ENCODE assay signal across 9 cellular contexts in genomic region chrY:14524246-14525180, GRCh38. TPM values are rescaled to one million over a fixed set of nuclear protein-coding genes. Genes with fewer than 3 reads are reported as not detected.
DNase-seq lines count a peak whose midpoint lies in the region; ATAC-seq, FAIRE-seq and TF ChIP-seq lines count a peak whose summit lies in the region.
"Had no signal": no experiment of that assay in that cellular context is flagged by ENCODE, and none has a peak within 500 bp of the region (broad histone marks: within the 10 kb centered on the region; RNA-seq: fewer than 3 reads in every experiment).

Gene NLGN4Y (plus strand): TSS chrY:14524529. CDS start chrY:14622120, 97,591 bp downstream.

- H3K4me3 Mint-ChIP-seq in activated T-helper 2 cell treated with anti-CD3 and anti-CD28 coated beads, Interferon-gamma antibody, Interleukin-2, Interleukin-4, amounts not matched to agents 10 μg/mL and 5 μg/mL and 100 μg/mL, durations not matched to agents 14 hours and 24 hours and 36 hours (ENCODE audit: low read depth): peak within 1 kb of the TSS; percentile 76
- no peak within 1 kb of the TSS for H3K4me3 Mint-ChIP-seq in MCF 10A (ENCODE audit: unreplicated experiment)

- H3K36me3 ChIP-seq in HepG2 (replicated peaks in 1 of 2; ENCODE audit: control insufficient read depth in 1 of 2, insufficient read depth in 2 of 2, low read length in 2 of 2): no peaks in the 10 kb centered on the region

- H3K4me2 ChIP-seq in HepG2 (ENCODE audit: low read depth, low read length): peak within 1 kb of the TSS; percentile 74

- intact Hi-C loops in activated T-helper 2 cell treated with anti-CD3 and anti-CD28 coated beads, Interferon-gamma antibody, Interleukin-2, Interleukin-4, amounts not matched to agents 10 μg/mL and 5 μg/mL and 100 μg/mL, durations not matched to agents 14 hours and 24 hours and 36 hours (cut with micrococcal nuclease): no loop called here
- intact Hi-C loops in HepG2 (cut with micrococcal nuclease; ENCODE audit: unreplicated experiment) (loop anchor here (2.0 kb wide), 1 partner anchor 942 kb away; no protein-coding TSS in a partner anchor), MCF 10A (cut with micrococcal nuclease) (no loop called here)

- H4K20me1 ChIP-seq in HepG2 (ENCODE audit: insufficient read depth, low read length): no peaks in the 10 kb centered on the region; the same call in 1 of the 2 replicates

- no peaks in the 10 kb centered on the region for H3K9me3 Mint-ChIP-seq in activated T-helper 2 cell treated with anti-CD3 and anti-CD28 coated beads, Interferon-gamma antibody, Interleukin-2, Interleukin-4, amounts not matched to agents 10 μg/mL and 5 μg/mL and 100 μg/mL, durations not matched to agents 14 hours and 24 hours and 36 hours
- no peaks in the 10 kb centered on the region for H3K9me3 Mint-ChIP-seq in MCF 10A (ENCODE audit: unreplicated experiment)

- H3K27me3 ChIP-seq in HepG2 (ENCODE audit: control insufficient read depth in 1 of 2, insufficient read depth in 2 of 2, low read length in 2 of 2): no peaks in the 10 kb centered on the region; a peak in 1 of 5 replicates

- TF ChIP-seq EP300 in HepG2 (IDR thresholded peaks at IDR 0.05; ENCODE audit: low read depth in 2 of 2, low read length in 2 of 2) (no peak), HepG2 (CRISPR knock-in tag; IDR thresholded peaks at IDR 0.05; ENCODE audit: borderline replicate concordance) (no peak)

- H3K27ac ChIP-seq in HepG2 (ENCODE audit: extremely low read length, insufficient read depth, low read length): peak within 1 kb of the TSS; percentile 72

- in situ Hi-C loops in HepG2 (cut with HindIII; ENCODE audit: extremely low pct_ligation_motif_present, low pct_unique_long_range_greater_than_20kb): no loop called here

- no peaks in the 10 kb centered on the region for H3K4me1 Mint-ChIP-seq in activated T-helper 2 cell treated with anti-CD3 and anti-CD28 coated beads, Interferon-gamma antibody, Interleukin-2, Interleukin-4, amounts not matched to agents 10 μg/mL and 5 μg/mL and 100 μg/mL, durations not matched to agents 14 hours and 24 hours and 36 hours (ENCODE audit: low read depth)
- H3K4me1 Mint-ChIP-seq in MCF 10A (ENCODE audit: insufficient read depth, unreplicated experiment): no peaks in the 10 kb centered on the region

- no peak for TF ChIP-seq RAD21 in HepG2 (CRISPR knock-in tag; IDR thresholded peaks at IDR 0.05)

- peaks cover 19% of the 10 kb centered on the region for H3K4me1 ChIP-seq in HepG2 (ENCODE audit: insufficient read depth, low read length)

- no peak within 1 kb of the TSS for H2AFZ ChIP-seq in HepG2 (ENCODE audit: low read length)

- ATAC-seq in HG02973 (IDR thresholded peaks at IDR 0.05; ENCODE audit: unreplicated experiment) (peak; percentile 62), HepG2 (peak; percentile 94), GM19324 (IDR thresholded peaks at IDR 0.05; ENCODE audit: low FRiP score, unreplicated experiment) (no peak)
- ATAC-seq: HCT116 had no signal

- POLR2A ChIA-PET in HepG2 (lab: Yijun Ruan, JAX) (interaction anchor here (0.6 kb wide), 1 partner anchor 1863 kb away, joined by 4 read pairs; no protein-coding TSS in a partner anchor), MCF 10A (lab: Yijun Ruan, JAX) (no interaction called here)

- H3K36me3 Mint-ChIP-seq in activated T-helper 2 cell treated with anti-CD3 and anti-CD28 coated beads, Interferon-gamma antibody, Interleukin-2, Interleukin-4, amounts not matched to agents 10 μg/mL and 5 μg/mL and 100 μg/mL, durations not matched to agents 14 hours and 24 hours and 36 hours (ENCODE audit: low read depth): no peaks in the 10 kb centered on the region
- H3K36me3 Mint-ChIP-seq in MCF 10A (ENCODE audit: insufficient read depth, unreplicated experiment): no peaks in the 10 kb centered on the region

- peak; percentile 18 for FAIRE-seq in HepG2 (lab: Jason Lieb, UNC)

- BruUV-seq in HepG2 (replicated peaks; lab: Mats Ljungman, UMichigan) (no TSS peak), MCF 10A (replicated peaks; lab: Mats Ljungman, UMichigan) (no TSS peak)

- CTCF ChIA-PET in HepG2 (lab: Yijun Ruan, JAX; ENCODE audit: low intra/inter-chr PET ratio, low total read pairs) (no interaction called here), MCF 10A (lab: Yijun Ruan, JAX) (no interaction called here)

- DNase-seq in EH (ENCODE audit: low read depth): peak; percentile 42
- no peak for DNase-seq in activated T-helper 2 cell treated with anti-CD3 and anti-CD28 coated beads, Interferon-gamma antibody, Interleukin-2, Interleukin-4, amounts not matched to agents 10 μg/mL and 5 μg/mL and 100 μg/mL, durations not matched to agents 14 hours and 24 hours and 36 hours (ENCODE audit: low spot score)
- DNase-seq in HepG2 (ENCODE audit: low spot score): peak; percentile 11
- DNase-seq in MCF 10A (ENCODE audit: unreplicated experiment): no peak
- no peak for DNase-seq in NCI-H2081 treated with DMSO at 0.1 percent for 48 hours (lab: John Stamatoyannopoulos, UW)
- no peak for DNase-seq in GOT3 (lab: John Stamatoyannopoulos, UW)

- TF ChIP-seq CTCF in HepG2 (CRISPR knock-in tag; IDR thresholded peaks at IDR 0.05) (no peak), MCF 10A (IDR thresholded peaks at IDR 0.05; ENCODE audit: unreplicated experiment) (no peak)

- peaks cover 34% of the 10 kb centered on the region for H3K27me3 Mint-ChIP-seq in activated T-helper 2 cell treated with anti-CD3 and anti-CD28 coated beads, Interferon-gamma antibody, Interleukin-2, Interleukin-4, amounts not matched to agents 10 μg/mL and 5 μg/mL and 100 μg/mL, durations not matched to agents 14 hours and 24 hours and 36 hours (ENCODE audit: low read depth)
- H3K27me3 Mint-ChIP-seq in MCF 10A (ENCODE audit: insufficient read depth, unreplicated experiment): no peaks in the 10 kb centered on the region

- WGBS in HepG2 (ENCODE audit: low lambda C conversion rate): 0% methylated on average over 12 of the region's 64 CpGs

- peaks cover 14% of the 10 kb centered on the region for H3K79me2 ChIP-seq in HepG2 (ENCODE audit: insufficient read depth, low read length)

- no peak within 1 kb of the TSS for H3K27ac Mint-ChIP-seq in activated T-helper 2 cell treated with anti-CD3 and anti-CD28 coated beads, Interferon-gamma antibody, Interleukin-2, Interleukin-4, amounts not matched to agents 10 μg/mL and 5 μg/mL and 100 μg/mL, durations not matched to agents 14 hours and 24 hours and 36 hours
- no peak within 1 kb of the TSS for H3K27ac Mint-ChIP-seq in MCF 10A (ENCODE audit: low read depth, unreplicated experiment)

- peak within 1 kb of the TSS; percentile 81 for H3K9ac ChIP-seq in HepG2 (ENCODE audit: insufficient read depth, low read depth, low read length)

- H3K4me3 ChIP-seq in HepG2 (replicated peaks in 1 of 3; ENCODE audit: insufficient read depth in 1 of 3, low read depth in 2 of 3, low read length in 3 of 3): peak within 1 kb of the TSS; percentile 59 to 78 (median 76)

- TF ChIP-seq POLR2A in HepG2 (IDR thresholded peaks at IDR 0.05; ENCODE audit: insufficient read depth in 1 of 2, low read depth in 2 of 2, low read length in 2 of 2): peak in 1 of 2 experiments; percentile 67; a peak in 2 of 4 replicates

- no peaks in the 10 kb centered on the region for H3K9me3 ChIP-seq in HepG2 (ENCODE audit: low read length)

TF ChIP-seq in HepG2, 621 proteins besides CTCF, POLR2A, EP300 and RAD21 (continues in another document):
- TF ChIP-seq YEATS4 (CRISPR knock-in tag; IDR thresholded peaks at IDR 0.05; ENCODE audit: borderline replicate concordance) (peak; percentile 29; the same call in 1 of the 2 replicates), TFDP1 (CRISPR knock-in tag; IDR thresholded peaks at IDR 0.05; ENCODE audit: borderline replicate concordance) (peak; percentile 63; the same call in 1 of the 2 replicates), FOXK1 (CRISPR knock-in tag; IDR thresholded peaks at IDR 0.05; ENCODE audit: borderline replicate concordance, low read depth) (no peak), POLR2G (IDR thresholded peaks at IDR 0.05; ENCODE audit: low read depth, low read length) (peak; percentile 63; the same call in 1 of the 2 replicates), ZNF33B (CRISPR knock-in tag; IDR thresholded peaks at IDR 0.05) (no peak), CHCHD3 (CRISPR knock-in tag; IDR thresholded peaks at IDR 0.05) (no peak)

RNA-seq across cellular contexts. Expression of gene NLGN4Y, which starts in this region (rescaled TPM):
- 2.3 and 2.4 TPM in 2 replicates for total RNA-seq in activated T-helper 2 cell treated with anti-CD3 and anti-CD28 coated beads, Interferon-gamma antibody, Interleukin-2, Interleukin-4, amounts not matched to agents 10 μg/mL and 5 μg/mL and 100 μg/mL, durations not matched to agents 14 hours and 24 hours and 36 hours
- total RNA-seq in HepG2 (2016; rRNA removed; fragmentation: Illumina TruSeq; extraction: Trizol) (13.0 and 16.5 TPM in 2 replicates), MCF 10A (2022) (not detected in 2 replicates)
- total RNA-seq in HepG2 (2016; cell fraction: cytosol; rRNA removed; fragmentation: Illumina TruSeq; extraction: Trizol; ENCODE audit: low read depth): 27.6 and 28.7 TPM in 2 replicates
- 10.5 and 15.3 TPM in 2 replicates for total RNA-seq in HepG2 (2016; cell fraction: insoluble cytoplasmic fraction; rRNA removed; fragmentation: Illumina TruSeq; extraction: Trizol)
- total RNA-seq in HepG2 (2016; cell fraction: membrane; rRNA removed; fragmentation: Illumina TruSeq; extraction: Trizol): 16.0 and 17.7 TPM in 2 replicates
- 32.7 and 36.3 TPM in 2 replicates for total RNA-seq in HepG2 (2016; cell fraction: nucleus; rRNA removed; fragmentation: Illumina TruSeq; extraction: Trizol)
- polyA plus RNA-seq in HepG2 (2011; rRNA removed): 6.0 and 6.6 TPM in 2 replicates
- polyA plus RNA-seq in HepG2 (2011; cell fraction: cytosol; rRNA removed): 7.5 and 9.3 TPM in 2 replicates
- polyA plus RNA-seq in HepG2 (2011; cell fraction: nucleus; rRNA removed): 6.6 and 7.8 TPM in 2 replicates
- 7.6 and 9.9 TPM in 2 replicates for polyA plus RNA-seq in HepG2 (2012)
- 4.0 and 4.1 TPM in 2 replicates for polyA plus RNA-seq in HepG2 (2016; cell fraction: cytosol; fragmentation: Illumina TruSeq; extraction: Trizol; ENCODE audit: low read depth)
- polyA plus RNA-seq in HepG2 (2016; cell fraction: insoluble cytoplasmic fraction; fragmentation: Illumina TruSeq; extraction: Trizol; ENCODE audit: low read depth): 4.2 and 6.0 TPM in 2 replicates
- polyA plus RNA-seq in HepG2 (2016; cell fraction: membrane; fragmentation: Illumina TruSeq; extraction: Trizol; ENCODE audit: low read depth): 3.2 and 4.4 TPM in 2 replicates
- 6.1 and 7.8 TPM in 2 replicates for polyA plus RNA-seq in HepG2 (2016; cell fraction: nucleus; fragmentation: Illumina TruSeq; extraction: Trizol; ENCODE audit: insufficient read depth, low read depth)
- polyA minus RNA-seq in HepG2 (2011; rRNA and poly(A)+ RNA removed; ENCODE audit: low replicate concordance): 50.9 TPM in 1 of 2 replicates, not detected in the other
- 9.8 and 12.3 TPM in 2 replicates for polyA minus RNA-seq in HepG2 (2011; cell fraction: cytosol; rRNA and poly(A)+ RNA removed)
- 54.1 and 74.3 TPM in 2 replicates for polyA minus RNA-seq in HepG2 (2011; cell fraction: nucleus; rRNA and poly(A)+ RNA removed)

Comparison
In these comparisons a context has a peak if more than half of its experiments do, and no peak if none do; other contexts are left out.
1. DNase-seq: peak in EH (single experiment) and HepG2 (single experiment); none in activated T-helper 2 cell treated with anti-CD3 and anti-CD28 coated beads, Interferon-gamma antibody, Interleukin-2, Interleukin-4, amounts not matched to agents 10 μg/mL and 5 μg/mL and 100 μg/mL, durations not matched to agents 14 hours and 24 hours and 36 hours (single experiment), MCF 10A (single experiment), NCI-H2081 treated with DMSO at 0.1 percent for 48 hours (single experiment) and GOT3 (single experiment).